Comparison of ENCODE assay signal across 20 cellular contexts in the genomic region with DNA sequence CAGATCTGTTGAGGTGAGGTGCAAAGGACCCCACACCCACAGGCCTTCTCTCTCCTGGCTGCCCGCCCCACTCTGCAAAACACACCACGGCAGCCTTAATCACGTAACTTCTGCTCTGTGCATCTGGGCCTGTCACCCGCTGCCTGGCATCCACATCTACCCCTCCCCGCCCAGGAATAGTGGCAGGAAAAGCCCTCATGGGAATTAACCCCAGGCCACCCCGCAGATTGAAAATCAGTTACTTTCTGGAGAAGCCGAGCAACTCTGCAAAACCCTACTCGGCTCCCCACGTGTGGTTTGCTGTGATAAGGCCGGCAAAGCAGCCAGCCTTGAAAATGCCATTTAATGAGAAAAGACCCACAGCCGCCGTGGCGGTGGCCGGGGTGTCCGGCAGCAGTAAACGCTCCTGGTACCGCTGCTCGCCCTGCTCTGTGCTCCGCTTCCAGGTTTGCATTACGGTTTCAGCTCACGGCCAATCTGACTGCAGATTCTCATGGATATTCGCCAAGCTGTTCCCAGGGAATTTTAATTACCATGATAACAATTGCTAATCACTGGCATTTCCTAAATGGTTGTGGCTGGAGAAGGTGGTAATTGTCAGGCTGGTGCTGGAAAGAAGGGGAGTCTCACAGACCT.
DNase-seq lines count a peak whose midpoint lies in the region; ATAC-seq and TF ChIP-seq lines count a peak whose summit lies in the region.
"Had no signal": no experiment of that assay in that cellular context is flagged by ENCODE, and none has a peak within 500 bp of the region (broad histone marks: within the 10 kb centered on the region; RNA-seq: fewer than 3 reads in every experiment).

No MANE protein-coding gene starts in this region.

- POLR2A ChIA-PET in activated naive CD8-positive, alpha-beta T cell treated with anti-CD3 and anti-CD28 coated beads, Interleukin-2, amount 10 ng/mL, durations not matched to agents 7 days and 5 days (lab: Charles Lee), result no interaction called here

- peaks cover 14% of the 10 kb centered on the region for H3K27me3 Mint-ChIP-seq in activated naive CD8-positive, alpha-beta T cell treated with anti-CD3 and anti-CD28 coated beads, Interleukin-2, amount 10 ng/mL, durations not matched to agents 7 days and 5 days
- no peaks in the 10 kb centered on the region for H3K27me3 Mint-ChIP-seq in activated naive CD8-positive, alpha-beta T cell treated with anti-CD3 and anti-CD28 coated beads, Interleukin-2, amount 50 U/mL, for 24 hours
- peaks cover 19% of the 10 kb centered on the region for H3K27me3 Mint-ChIP-seq in brain
- H3K27me3 Mint-ChIP-seq: type B pancreatic cell had no signal

- H3K4me1 ChIP-seq in lower lobe of right lung, result no peaks in the 10 kb centered on the region
- no peaks in the 10 kb centered on the region for H3K4me1 ChIP-seq in upper lobe of right lung

- peak; percentile 16 for DNase-seq in activated naive CD8-positive, alpha-beta T cell treated with anti-CD3 and anti-CD28 coated beads, Interleukin-2, amount 10 ng/mL, durations not matched to agents 7 days and 5 days
- DNase-seq in activated naive CD8-positive, alpha-beta T cell treated with anti-CD3 and anti-CD28 coated beads, Interleukin-2, amount 50 U/mL, for 24 hours, result no peak
- DNase-seq in lower lobe of right lung, result peak; percentile 32
- peak; percentile 43 for DNase-seq in upper lobe of right lung
- no peak for DNase-seq in mucosa of gallbladder (ENCODE audit: low spot score)
- DNase-seq in GM10266 (ENCODE audit: extremely low spot score), result no peak
- DNase-seq: activated CD4-positive, alpha-beta T cell treated with anti-CD3 and anti-CD28 coated beads for 4 hours; caudate nucleus; COR-L47; foreskin fibroblast; immature natural killer cell; NCI-H226; SIG-M5; stimulated activated naive B cell treated with anti-CD40 and anti-IgM and Interleukin-4, amounts not matched to agents 10 μg/mL and 1 μg/mL and 100 μg/mL, for 72 hours had no signal

- H3K9me3 ChIP-seq in lower lobe of right lung (no peaks in the 10 kb centered on the region), upper lobe of right lung (no peaks in the 10 kb centered on the region)

- H3K9me3 Mint-ChIP-seq in activated naive CD8-positive, alpha-beta T cell treated with anti-CD3 and anti-CD28 coated beads, Interleukin-2, amount 10 ng/mL, durations not matched to agents 7 days and 5 days, result no peaks in the 10 kb centered on the region
- no peaks in the 10 kb centered on the region for H3K9me3 Mint-ChIP-seq in activated naive CD8-positive, alpha-beta T cell treated with anti-CD3 and anti-CD28 coated beads, Interleukin-2, amount 50 U/mL, for 24 hours
- H3K9me3 Mint-ChIP-seq in brain, result peaks cover 10 to 41% (median 27%) of the 10 kb centered on the region in 5 experiments
- H3K9me3 Mint-ChIP-seq: immature natural killer cell had no signal

- H3K36me3 ChIP-seq in lower lobe of right lung (peaks cover 9% of the 10 kb centered on the region), upper lobe of right lung (no peaks in the 10 kb centered on the region)

- H3K4me3 Mint-ChIP-seq in activated naive CD8-positive, alpha-beta T cell treated with anti-CD3 and anti-CD28 coated beads, Interleukin-2, amount 10 ng/mL, durations not matched to agents 7 days and 5 days, result no peak overlapping the region
- H3K4me3 Mint-ChIP-seq in activated naive CD8-positive, alpha-beta T cell treated with anti-CD3 and anti-CD28 coated beads, Interleukin-2, amount 50 U/mL, for 24 hours, result no peak overlapping the region
- peak overlapping the region in 3 of 5 experiments; percentile 24 to 59 (median 36) for H3K4me3 Mint-ChIP-seq in brain
- H3K4me3 Mint-ChIP-seq: activated naive CD8-positive, alpha-beta T cell; immature natural killer cell; stimulated activated naive B cell treated with anti-CD40 and anti-IgM and Interleukin-4, amounts not matched to agents 10 μg/mL and 1 μg/mL and 100 μg/mL, for 72 hours; type B pancreatic cell had no signal

- TF ChIP-seq CTCF in brain (conservative IDR thresholded peaks at IDR 0.05) (no peak), lower lobe of right lung (IDR thresholded peaks at IDR 0.05) (no peak), upper lobe of right lung (IDR thresholded peaks at IDR 0.05) (no peak), GM10266 (IDR thresholded peaks at IDR 0.05; ENCODE audit: control insufficient read depth, insufficient read depth, low read depth, missing control alignments) (no peak)

- no peak for ATAC-seq in activated naive CD8-positive, alpha-beta T cell treated with anti-CD3 and anti-CD28 coated beads, Interleukin-2, amount 10 ng/mL, durations not matched to agents 7 days and 5 days (ENCODE audit: low read depth)
- no peak for ATAC-seq in activated naive CD8-positive, alpha-beta T cell treated with anti-CD3 and anti-CD28 coated beads, Interleukin-2, amount 50 U/mL, for 24 hours
- ATAC-seq in lower lobe of right lung (no peak), upper lobe of right lung (no peak), HG03565 (IDR thresholded peaks at IDR 0.05; ENCODE audit: unreplicated experiment) (no peak)
- ATAC-seq: K562; stimulated activated naive B cell treated with anti-CD40 and anti-IgM and Interleukin-4, amounts not matched to agents 10 μg/mL and 1 μg/mL and 100 μg/mL, for 72 hours had no signal

- H3K4me3 ChIP-seq in lower lobe of right lung (no peak overlapping the region), upper lobe of right lung (no peak overlapping the region)
- H3K4me3 ChIP-seq: K562, skin epidermis had no signal

- H3K27ac ChIP-seq in lower lobe of right lung, result no peak overlapping the region
- H3K27ac ChIP-seq in upper lobe of right lung, result no peak overlapping the region
- H3K27ac ChIP-seq: skin epidermis had no signal

- H3K27me3 ChIP-seq in lower lobe of right lung (ENCODE audit: low read depth) (no peaks in the 10 kb centered on the region), upper lobe of right lung (no peaks in the 10 kb centered on the region)

- H3K36me3 Mint-ChIP-seq in activated naive CD8-positive, alpha-beta T cell treated with anti-CD3 and anti-CD28 coated beads, Interleukin-2, amount 10 ng/mL, durations not matched to agents 7 days and 5 days, result no peaks in the 10 kb centered on the region
- peaks cover 5% of the 10 kb centered on the region for H3K36me3 Mint-ChIP-seq in activated naive CD8-positive, alpha-beta T cell treated with anti-CD3 and anti-CD28 coated beads, Interleukin-2, amount 50 U/mL, for 24 hours (ENCODE audit: low read depth)
- H3K36me3 Mint-ChIP-seq in brain, result peaks cover 22% of the 10 kb centered on the region

- intact Hi-C loops in lower lobe of right lung (cut with DNase I), result no loop called here
- intact Hi-C loops in upper lobe of right lung (cut with DNase I), result no loop called here

- H3K4me1 Mint-ChIP-seq in activated naive CD8-positive, alpha-beta T cell treated with anti-CD3 and anti-CD28 coated beads, Interleukin-2, amount 10 ng/mL, durations not matched to agents 7 days and 5 days, result peaks cover 1% of the 10 kb centered on the region
- no peaks in the 10 kb centered on the region for H3K4me1 Mint-ChIP-seq in activated naive CD8-positive, alpha-beta T cell treated with anti-CD3 and anti-CD28 coated beads, Interleukin-2, amount 50 U/mL, for 24 hours
- H3K4me1 Mint-ChIP-seq in brain, result peaks cover 30% of the 10 kb centered on the region
- H3K4me1 Mint-ChIP-seq: immature natural killer cell had no signal

- H3K27ac Mint-ChIP-seq in activated naive CD8-positive, alpha-beta T cell treated with anti-CD3 and anti-CD28 coated beads, Interleukin-2, amount 10 ng/mL, durations not matched to agents 7 days and 5 days, result no peak overlapping the region
- H3K27ac Mint-ChIP-seq in activated naive CD8-positive, alpha-beta T cell treated with anti-CD3 and anti-CD28 coated beads, Interleukin-2, amount 50 U/mL, for 24 hours, result no peak overlapping the region
- H3K27ac Mint-ChIP-seq in brain, result peak overlapping the region; percentile 16 to 95 (median 51)
- H3K27ac Mint-ChIP-seq: activated naive CD8-positive, alpha-beta T cell; immature natural killer cell; stimulated activated naive B cell treated with anti-CD40 and anti-IgM and Interleukin-4, amounts not matched to agents 10 μg/mL and 1 μg/mL and 100 μg/mL, for 72 hours; type B pancreatic cell had no signal

Comparison
In these comparisons a context has a peak if more than half of its experiments do, and no peak if none do; other contexts are left out.
1. DNase-seq: peak in activated naive CD8-positive, alpha-beta T cell treated with anti-CD3 and anti-CD28 coated beads, Interleukin-2, amount 10 ng/mL, durations not matched to agents 7 days and 5 days (single experiment), lower lobe of right lung (single experiment) and upper lobe of right lung (single experiment); none in activated naive CD8-positive, alpha-beta T cell treated with anti-CD3 and anti-CD28 coated beads, Interleukin-2, amount 50 U/mL, for 24 hours (single experiment), mucosa of gallbladder (single experiment) and GM10266 (single experiment).
2. H3K27ac Mint-ChIP-seq: peak in brain (5 of 5); none in activated naive CD8-positive, alpha-beta T cell treated with anti-CD3 and anti-CD28 coated beads, Interleukin-2, amount 10 ng/mL, durations not matched to agents 7 days and 5 days (single experiment) and activated naive CD8-positive, alpha-beta T cell treated with anti-CD3 and anti-CD28 coated beads, Interleukin-2, amount 50 U/mL, for 24 hours (single experiment).
3. H3K4me3 Mint-ChIP-seq: peak in brain (3 of 5); none in activated naive CD8-positive, alpha-beta T cell treated with anti-CD3 and anti-CD28 coated beads, Interleukin-2, amount 10 ng/mL, durations not matched to agents 7 days and 5 days (single experiment) and activated naive CD8-positive, alpha-beta T cell treated with anti-CD3 and anti-CD28 coated beads, Interleukin-2, amount 50 U/mL, for 24 hours (single experiment).